In genomic region chr2:113562662-113563061, GRCh38 we compare ENCODE assay signal across 8 cellular contexts.
DNase-seq lines count a peak whose midpoint lies in the region; ATAC-seq and TF ChIP-seq lines count a peak whose summit lies in the region.
"Not testable (repeated sequence)": the region's sequence is repeated elsewhere in the genome, so short reads cannot be mapped to it uniquely, and the experiment has no call there.

No MANE protein-coding gene starts in this region.

- H3K9me1 ChIP-seq in IMR-90 (ENCODE audit: insufficient read depth, low read length): not testable (repeated sequence)

- not testable (repeated sequence) for TF ChIP-seq CTCF in IMR-90 (conservative IDR thresholded peaks at IDR 0.05; ENCODE audit: low read depth, low read length)

- H2BK15ac ChIP-seq in IMR-90 (ENCODE audit: low read depth, low read length): not testable (repeated sequence)

- TF ChIP-seq POLR2A in GM18505 (IDR thresholded peaks at IDR 0.05; ENCODE audit: borderline replicate concordance, extremely low read depth, insufficient read depth, insufficient read length); IMR-90 (IDR thresholded peaks at IDR 0.05; ENCODE audit: low read depth, low read length): not testable (repeated sequence)

- not testable (repeated sequence) for TF ChIP-seq RAD21 in IMR-90 (IDR thresholded peaks at IDR 0.05; ENCODE audit: low read length)

- H4K91ac ChIP-seq in IMR-90 (ENCODE audit: insufficient read depth, low read depth, low read length): not testable (repeated sequence)

- not testable (repeated sequence) for DNase-seq in IMR-90

- not testable (repeated sequence) for H3K4ac ChIP-seq in IMR-90 (ENCODE audit: low read depth, low read length)

- H2BK5ac ChIP-seq in IMR-90 (ENCODE audit: low read depth, low read length, poor library complexity, severe bottlenecking): not testable (repeated sequence)

- not testable (repeated sequence) for H2AK9ac ChIP-seq in IMR-90 (replicated peaks; ENCODE audit: low read depth, low read length, poor library complexity)

- H3K23ac ChIP-seq in IMR-90 (ENCODE audit: low read depth, low read length): not testable (repeated sequence)

- not testable (repeated sequence) for H3K36me3 ChIP-seq in IMR-90 (ENCODE audit: control insufficient read depth, insufficient read depth, low read length)

- H2AK5ac ChIP-seq in IMR-90 (ENCODE audit: low read depth, low read length): not testable (repeated sequence)

- not testable (repeated sequence) for H3K4me1 ChIP-seq in IMR-90 (ENCODE audit: control insufficient read depth, insufficient read depth, low read length)

- not testable (repeated sequence) for H2BK20ac ChIP-seq in IMR-90 (ENCODE audit: low read depth, low read length)

- H2BK120ac ChIP-seq in IMR-90 (ENCODE audit: low read depth, low read length): not testable (repeated sequence)

- H3K79me1 ChIP-seq in IMR-90 (ENCODE audit: low read depth in 1 of 2, low read length in 2 of 2): not testable (repeated sequence)

- not testable (repeated sequence) for H3K9me3 ChIP-seq in IMR-90 (ENCODE audit: control insufficient read depth, insufficient read depth, low read length)

- ATAC-seq in GM18505 (IDR thresholded peaks at IDR 0.05; ENCODE audit: unreplicated experiment) (peak; percentile 86), GM18909 (IDR thresholded peaks at IDR 0.05; ENCODE audit: poor library complexity, unreplicated experiment) (peak; percentile 94), GM19452 (IDR thresholded peaks at IDR 0.05; ENCODE audit: unreplicated experiment) (peak; percentile 86), GM21619 (IDR thresholded peaks at IDR 0.05; ENCODE audit: unreplicated experiment) (peak; percentile 85), HG02763 (IDR thresholded peaks at IDR 0.05; ENCODE audit: unreplicated experiment) (peak; percentile 84), HG03066 (IDR thresholded peaks at IDR 0.05; ENCODE audit: low read depth, unreplicated experiment) (peak; percentile 86), HG03378 (IDR thresholded peaks at IDR 0.05; ENCODE audit: unreplicated experiment) (peak; percentile 72), IMR-90 (ENCODE audit: low read depth) (peak; percentile 81)

- H2AFZ ChIP-seq in IMR-90 (replicated peaks; ENCODE audit: low read length, poor library complexity): not testable (repeated sequence)

- not testable (repeated sequence) for H3K27ac ChIP-seq in IMR-90 (ENCODE audit: insufficient read depth, low read length)

- H3K56ac ChIP-seq in IMR-90 (ENCODE audit: extremely low read depth, insufficient read depth, low read length): not testable (repeated sequence)

- not testable (repeated sequence) for BruUV-seq in IMR-90 (replicated peaks; lab: Mats Ljungman, UMichigan)

- POLR2A ChIA-PET in IMR-90 (lab: Charles Lee; ENCODE audit: unreplicated experiment): not testable (repeated sequence)

- H4K8ac ChIP-seq in IMR-90 (ENCODE audit: low read depth in 2 of 2, low read length in 2 of 2): not testable (repeated sequence)

- CTCF ChIA-PET in IMR-90 (lab: Yijun Ruan, JAX): not testable (repeated sequence)

- intact Hi-C loops in IMR-90 (cut with micrococcal nuclease): not testable (repeated sequence)

- WGBS in IMR-90 (ENCODE audit: extremely low coverage in 2 of 2, insufficient read length in 1 of 2), 2 experiments: no CpG with 5 or more reads among the region's 2 CpGs

- dilution Hi-C loops in IMR-90 (cut with HindIII; ENCODE audit: low sequenced_read_pairs, unreplicated experiment): not testable (repeated sequence)

- not testable (repeated sequence) for H3K14ac ChIP-seq in IMR-90 (replicated peaks; ENCODE audit: low read depth, low read length)

- H3K4me3 ChIP-seq in IMR-90 (ENCODE audit: insufficient read depth, low read depth, low read length): not testable (repeated sequence)

- H3K18ac ChIP-seq in IMR-90 (ENCODE audit: low read depth, low read length): not testable (repeated sequence)

- in situ Hi-C loops in IMR-90 (cut with MboI; ENCODE audit: low sequenced_read_pairs): not testable (repeated sequence)

- H4K20me1 ChIP-seq in IMR-90 (ENCODE audit: insufficient read depth, low read length): not testable (repeated sequence)

- not testable (repeated sequence) for H3K27me3 ChIP-seq in IMR-90 (ENCODE audit: control insufficient read depth, insufficient read depth, low read length)

- not testable (repeated sequence) for H4K5ac ChIP-seq in IMR-90 (ENCODE audit: low read depth, low read length)

- H3K9ac ChIP-seq in IMR-90 (ENCODE audit: low read depth, low read length): not testable (repeated sequence)

- not testable (repeated sequence) for H3K4me2 ChIP-seq in IMR-90 (ENCODE audit: low read depth, low read length)
